In the genomic region with DNA sequence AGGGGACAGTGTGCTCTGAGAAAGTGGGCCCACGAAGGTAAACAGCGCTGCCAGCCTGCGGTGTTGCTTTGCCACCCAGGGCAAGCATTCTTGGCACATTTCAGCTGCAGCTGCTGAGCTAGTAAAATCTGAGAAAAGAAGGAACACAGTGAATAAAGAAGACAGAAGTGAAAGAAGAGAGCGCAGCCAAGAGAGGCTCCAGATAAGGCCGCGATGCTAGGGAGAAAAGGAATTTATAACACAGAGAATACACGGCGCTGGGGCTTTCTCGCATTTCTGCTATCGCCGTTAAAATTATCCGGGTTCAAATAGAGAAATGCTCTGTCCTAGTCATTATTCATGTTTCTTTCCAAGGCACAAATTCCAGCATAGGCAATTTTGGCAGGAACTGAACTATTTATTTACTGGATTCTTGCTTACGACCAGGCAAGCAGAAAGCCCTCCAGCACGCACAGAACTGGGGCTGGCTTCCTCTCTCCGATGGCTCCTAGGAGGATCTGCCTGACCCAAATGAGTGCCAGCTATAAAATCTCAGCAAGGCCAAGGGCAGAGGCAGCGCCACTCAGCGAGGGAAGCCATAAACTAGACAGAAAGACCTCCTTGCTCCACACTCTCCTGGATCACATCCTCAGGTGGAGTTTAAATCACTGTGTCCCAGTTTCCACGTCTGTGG, we compare ENCODE assay signal across 1 cellular context.
TF ChIP-seq lines count a peak whose summit lies in the region.

No MANE protein-coding gene starts in this region.

TF ChIP-seq in IMR-90, 13 proteins besides CTCF, POLR2A, EP300 and RAD21 (continued from another document):
- no peak for TF ChIP-seq ELK1 (IDR thresholded peaks at IDR 0.05; ENCODE audit: borderline replicate concordance, low read depth, low read length)
- no peak for TF ChIP-seq FOS (IDR thresholded peaks at IDR 0.05; ENCODE audit: low read depth, low read length)
- no peak for TF ChIP-seq CEBPB (IDR thresholded peaks at IDR 0.05; ENCODE audit: low read depth, low read length)
- TF ChIP-seq MAZ (IDR thresholded peaks at IDR 0.05; ENCODE audit: borderline replicate concordance, low read depth, low read length): no peak
- TF ChIP-seq MXI1 (IDR thresholded peaks at IDR 0.05; ENCODE audit: borderline replicate concordance, low read depth, low read length): no peak
- TF ChIP-seq SMC3 (IDR thresholded peaks at IDR 0.05; ENCODE audit: low read depth, low read length): no peak
- TF ChIP-seq RCOR1 (IDR thresholded peaks at IDR 0.05; ENCODE audit: insufficient replicate concordance, low read length): no peak
- TF ChIP-seq USF2 (IDR thresholded peaks at IDR 0.05; ENCODE audit: low read depth, low read length): no peak
- no peak for TF ChIP-seq MAFK (IDR thresholded peaks at IDR 0.05; ENCODE audit: low read depth, low read length)
- no peak for TF ChIP-seq NFE2L2 (IDR thresholded peaks at IDR 0.05; ENCODE audit: low read depth, low read length)
